34 cellular contexts compared by ENCODE assay signal in genomic region chr11:120280566-120281160, GRCh38. TPM values are rescaled to one million over a fixed set of nuclear protein-coding genes. Genes with fewer than 3 reads are reported as not detected.
DNase-seq lines count a peak whose midpoint lies in the region; ATAC-seq and TF ChIP-seq lines count a peak whose summit lies in the region.
"Had no signal": no experiment of that assay in that cellular context is flagged by ENCODE, and none has a peak within 500 bp of the region (broad histone marks: within the 10 kb centered on the region; RNA-seq: fewer than 3 reads in every experiment).

No MANE protein-coding gene starts in this region.

- H3K4me3 Mint-ChIP-seq in osteocyte (ENCODE audit: unreplicated experiment): no peak overlapping the region
- H3K4me3 Mint-ChIP-seq: effector memory CD8-positive, alpha-beta T cell; IgD-negative memory B cell; immature natural killer cell; nephron had no signal

- no peak overlapping the region for H3K4me3 ChIP-seq in BE2C (ENCODE audit: low read depth, low read length)
- no peak overlapping the region for H3K4me3 ChIP-seq in PC-9
- H3K4me3 ChIP-seq: BLaER1, GM12878, HAP-1, MG63, vagina had no signal

- TF ChIP-seq CTCF in BE2C (IDR thresholded peaks at IDR 0.05; ENCODE audit: low read depth, low read length) (no peak), PC-9 (conservative IDR thresholded peaks at IDR 0.05) (no peak), foreskin keratinocyte (conservative IDR thresholded peaks at IDR 0.05) (no peak), osteocyte (IDR thresholded peaks at IDR 0.05) (no peak)

- no peaks in the 10 kb centered on the region for H3K27me3 ChIP-seq in BE2C
- no peaks in the 10 kb centered on the region; the same call in 1 of the 2 replicates for H3K27me3 ChIP-seq in PC-9 (ENCODE audit: insufficient read depth, low read depth)
- no peaks in the 10 kb centered on the region for H3K27me3 ChIP-seq in foreskin keratinocyte
- H3K27me3 ChIP-seq: BLaER1, brain microvascular endothelial cell, MG63, vagina had no signal

- H3K27me3 Mint-ChIP-seq in osteocyte (ENCODE audit: unreplicated experiment): peaks cover 28% of the 10 kb centered on the region

- H3K79me2 ChIP-seq in PC-9 (ENCODE audit: low read depth): no peaks in the 10 kb centered on the region

- H3K4me1 Mint-ChIP-seq in osteocyte (ENCODE audit: unreplicated experiment): peaks cover 6% of the 10 kb centered on the region
- H3K4me1 Mint-ChIP-seq: IgD-negative memory B cell, immature natural killer cell had no signal

- no peaks in the 10 kb centered on the region; the same call in 1 of the 2 replicates for H3K9me2 ChIP-seq in PC-9 (ENCODE audit: insufficient read depth)

- no peak overlapping the region for H3K27ac ChIP-seq in PC-9
- H3K27ac ChIP-seq in foreskin keratinocyte: no peak overlapping the region
- H3K27ac ChIP-seq: BLaER1, brain microvascular endothelial cell, vagina had no signal

- no peak overlapping the region for H2AFZ ChIP-seq in PC-9

- POLR2A ChIA-PET in PC-9 (lab: Charles Lee; ENCODE audit: unreplicated experiment): no interaction called here

- CTCF ChIA-PET in PC-9 (lab: Charles Lee): interaction anchor here (0.5 to 1.0 kb wide), 3 partner anchors 23 to 925 kb away, joined by 3 to 6 read pairs (median 3); no protein-coding TSS in a partner anchor

- ATAC-seq in foreskin keratinocyte: peak; percentile 37
- ATAC-seq: effector memory CD8-positive, alpha-beta T cell; GM12878 had no signal

- no peaks in the 10 kb centered on the region for H4K20me1 ChIP-seq in PC-9 (ENCODE audit: insufficient read depth)
- H4K20me1 ChIP-seq: BLaER1 had no signal

- intact Hi-C loops in PC-9 (cut with micrococcal nuclease; ENCODE audit: unreplicated experiment): no loop called here

- no peaks in the 10 kb centered on the region for H3K36me3 Mint-ChIP-seq in osteocyte (ENCODE audit: unreplicated experiment)
- H3K36me3 Mint-ChIP-seq: IgD-negative memory B cell, immature natural killer cell had no signal

- DNase-seq in BE2C (peak; percentile 67), PC-9 (peak; percentile 54 to 56), foreskin keratinocyte (no peak), myocyte (ENCODE audit: low read depth) (peak; percentile 48), NCI-H1417 (lab: John Stamatoyannopoulos, UW) (no peak), NAMALWA (ENCODE audit: low spot score) (no peak), osteocyte (ENCODE audit: extremely low spot score, unreplicated experiment) (no peak), AG08395 (ENCODE audit: low spot score) (no peak)
- DNase-seq: activated CD4-positive, alpha-beta T cell treated with anti-CD3 and anti-CD28 coated beads for 4 hours; activated CD8-positive, alpha-beta memory T cell treated with anti-CD3 and anti-CD28 coated beads for 24 hours; activated gamma-delta T cell; activated T-cell treated with anti-CD3 and anti-CD28 coated beads, Interleukin-2, amount 50 U/mL, for 1 hour; brain microvascular endothelial cell; Caco-2; effector memory CD8-positive, alpha-beta T cell; foreskin fibroblast; hippocampal formation; immature natural killer cell; NCI-H1417 treated with DMSO at 0.1 percent for 48 hours; NCI-H2081 treated with DMSO at 0.1 percent for 48 hours; NCI-H446; SIG-M5; substantia nigra; T-helper 1 cell had no signal

- BruUV-seq in PC-9 (replicated peaks; lab: Mats Ljungman, UMichigan): no TSS peak

- H3K4me1 ChIP-seq in BE2C: peaks cover 31% of the 10 kb centered on the region
- peaks cover 18% of the 10 kb centered on the region for H3K4me1 ChIP-seq in PC-9 (replicated peaks; ENCODE audit: insufficient read depth)
- no peaks in the 10 kb centered on the region for H3K4me1 ChIP-seq in foreskin keratinocyte
- H3K4me1 ChIP-seq: BLaER1, Caco-2, HAP-1 had no signal

- peak overlapping the region; percentile 14 for H3K4me2 ChIP-seq in PC-9
- H3K4me2 ChIP-seq: BLaER1 had no signal

- no peaks in the 10 kb centered on the region for H3K36me3 ChIP-seq in BE2C
- H3K36me3 ChIP-seq in PC-9 (ENCODE audit: low read depth): no peaks in the 10 kb centered on the region
- H3K36me3 ChIP-seq: BLaER1, brain microvascular endothelial cell, HAP-1, MG63, vagina had no signal

- no peaks in the 10 kb centered on the region for H3K9me3 Mint-ChIP-seq in osteocyte (ENCODE audit: unreplicated experiment)
- H3K9me3 Mint-ChIP-seq: effector memory CD8-positive, alpha-beta T cell; IgD-negative memory B cell; immature natural killer cell; nephron had no signal

- no peaks in the 10 kb centered on the region for H3F3A ChIP-seq in PC-9 (ENCODE audit: insufficient read depth, low read depth)

- no peaks in the 10 kb centered on the region for H3K9me3 ChIP-seq in BE2C
- H3K9me3 ChIP-seq in PC-9 (ENCODE audit: insufficient read depth, low read depth): no peaks in the 10 kb centered on the region
- H3K9me3 ChIP-seq: BLaER1, Caco-2, HAP-1, MG63, vagina had no signal

- no peak overlapping the region for H3K27ac Mint-ChIP-seq in osteocyte (ENCODE audit: unreplicated experiment)
- H3K27ac Mint-ChIP-seq: effector memory CD8-positive, alpha-beta T cell; IgD-negative memory B cell; immature natural killer cell; nephron; progenitor cell of endocrine pancreas had no signal

RNA-seq across cellular contexts. Expression of gene POU2F3, which starts 40.7 kb away (rescaled TPM):
- polyA plus RNA-seq in BE2C (2012; ENCODE audit: insufficient read depth, insufficient read length, low read depth): not detected
- total RNA-seq in PC-9 (2021) (2.3 and 2.9 TPM in 2 replicates), foreskin keratinocyte (0.21 and 0.58 TPM in 2 replicates), myocyte (not detected in 2 replicates), osteocyte (not detected in 2 replicates)
- polyA plus RNA-seq in foreskin keratinocyte: 0.17 and 0.27 TPM in 2 replicates
- not detected for polyA plus RNA-seq in myocyte (2012)
- total RNA-seq: Caco-2, liver, mononuclear cell, progenitor cell of endocrine pancreas had no signal
- polyA plus RNA-seq: IgD-negative memory B cell, immature natural killer cell, liver had no signal

RNA-seq across cellular contexts. Expression of gene TLCD5, which starts 44.4 kb away (rescaled TPM):
- polyA plus RNA-seq in BE2C (2012; ENCODE audit: insufficient read depth, insufficient read length, low read depth): 15.4 TPM
- total RNA-seq in PC-9 (2021) (6.0 and 7.7 TPM in 2 replicates), foreskin keratinocyte (2.7 and 3.4 TPM in 2 replicates), myocyte (17.7 and 24.2 TPM in 2 replicates), osteocyte (10.9 and 11.6 TPM in 2 replicates)
- polyA plus RNA-seq in foreskin keratinocyte: 4.1 and 4.2 TPM in 2 replicates
- polyA plus RNA-seq in myocyte (2012): 11.5 TPM
- total RNA-seq: mononuclear cell had no signal
- polyA plus RNA-seq: IgD-negative memory B cell, immature natural killer cell had no signal

RNA-seq across cellular contexts. Expression of gene ARHGEF12, which starts 55.5 kb away (rescaled TPM):
- polyA plus RNA-seq in BE2C (2012; ENCODE audit: insufficient read depth, insufficient read length, low read depth): 37.0 TPM
- total RNA-seq in PC-9 (2021) (61.5 and 76.5 TPM in 2 replicates), foreskin keratinocyte (61.3 and 66.7 TPM in 2 replicates), myocyte (85.1 and 85.6 TPM in 2 replicates), osteocyte (114 and 118 TPM in 2 replicates)
- polyA plus RNA-seq in foreskin keratinocyte: 7.2 and 8.2 TPM in 2 replicates
- 32.7 TPM for polyA plus RNA-seq in myocyte (2012)

Comparison
In these comparisons a context has a peak if more than half of its experiments do, and no peak if none do; other contexts are left out.
1. DNase-seq: peak in BE2C (single experiment), PC-9 (2 of 2) and myocyte (single experiment); none in foreskin keratinocyte (0 of 2), NCI-H1417 (0 of 3), NAMALWA (single experiment), osteocyte (single experiment) and AG08395 (single experiment).